ENCODE assay signal across 1 cellular context in genomic region chr22:28883917-28884753, GRCh38.
TF ChIP-seq lines count a peak whose summit lies in the region.

No MANE protein-coding gene starts in this region.

TF ChIP-seq in HepG2, 621 proteins besides CTCF, POLR2A, EP300 and RAD21 (continued from another document and continues in another):
- TF ChIP-seq CCDC6 (CRISPR knock-in tag; IDR thresholded peaks at IDR 0.05) (no peak), BCL6 (CRISPR knock-in tag; IDR thresholded peaks at IDR 0.05) (no peak), ZNF709 (CRISPR knock-in tag; IDR thresholded peaks at IDR 0.05) (no peak), SP140L (CRISPR knock-in tag; IDR thresholded peaks at IDR 0.05; ENCODE audit: borderline replicate concordance) (no peak), NFE2 (CRISPR knock-in tag; IDR thresholded peaks at IDR 0.05) (no peak), ZNF292 (CRISPR knock-in tag; IDR thresholded peaks at IDR 0.05; ENCODE audit: borderline replicate concordance, low read depth) (0 out of 2 replicates have a peak, but pooled peaks have one; percentile 18), ZFX (CRISPR knock-in tag; IDR thresholded peaks at IDR 0.05; ENCODE audit: low read depth) (peak; percentile 1; the same call in 1 of the 2 replicates), FIP1L1 (IDR thresholded peaks at IDR 0.05; ENCODE audit: borderline replicate concordance, insufficient read depth, low read depth, low read length) (no peak), SIN3A (IDR thresholded peaks at IDR 0.05; ENCODE audit: borderline replicate concordance, low read depth, low read length) (no peak; the same call in 1 of the 2 replicates), ZNF256 (CRISPR knock-in tag; conservative IDR thresholded peaks at IDR 0.05) (no peak), MXD4 (CRISPR knock-in tag; IDR thresholded peaks at IDR 0.05) (0 out of 2 replicates have a peak, but pooled peaks have one; percentile 41), ZNF414 (CRISPR knock-in tag; IDR thresholded peaks at IDR 0.05) (no peak), ZNF350 (CRISPR knock-in tag; IDR thresholded peaks at IDR 0.05; ENCODE audit: borderline replicate concordance, low read depth) (no peak), RAD51 (IDR thresholded peaks at IDR 0.05; ENCODE audit: borderline replicate concordance) (no peak), TEAD3 (CRISPR knock-in tag; optimal IDR thresholded peaks at IDR 0.05; ENCODE audit: borderline replicate concordance) (no peak), PTBP1 (IDR thresholded peaks at IDR 0.05; ENCODE audit: low read depth, low read length, poor library complexity, severe bottlenecking) (no peak), JDP2 (CRISPR knock-in tag; IDR thresholded peaks at IDR 0.05; ENCODE audit: borderline replicate concordance) (no peak), ZNF770 (CRISPR knock-in tag; IDR thresholded peaks at IDR 0.05) (no peak), MAF1 (CRISPR knock-in tag; IDR thresholded peaks at IDR 0.05; ENCODE audit: borderline replicate concordance) (no peak), ZNF784 (CRISPR knock-in tag; IDR thresholded peaks at IDR 0.05; ENCODE audit: borderline replicate concordance) (0 out of 2 replicates have a peak, but pooled peaks have one; percentile 52), NR2F6 (IDR thresholded peaks at IDR 0.05) (no peak), NR2F6 (CRISPR knock-in tag; IDR thresholded peaks at IDR 0.05) (no peak), ARID3A (IDR thresholded peaks at IDR 0.05; ENCODE audit: low read depth, low read length) (no peak), E2F5 (CRISPR knock-in tag; conservative IDR thresholded peaks at IDR 0.05) (no peak), GRHL1 (CRISPR knock-in tag; conservative IDR thresholded peaks at IDR 0.05) (no peak), ZNF749 (CRISPR knock-in tag; IDR thresholded peaks at IDR 0.05; ENCODE audit: borderline replicate concordance) (no peak), ATAD3A (CRISPR knock-in tag; IDR thresholded peaks at IDR 0.05) (no peak), ZSCAN9 (CRISPR knock-in tag; IDR thresholded peaks at IDR 0.05; ENCODE audit: borderline replicate concordance) (no peak), HDAC2 (CRISPR knock-in tag; IDR thresholded peaks at IDR 0.05) (no peak), ZNF614 (CRISPR knock-in tag; IDR thresholded peaks at IDR 0.05; ENCODE audit: borderline replicate concordance) (no peak), TIGD3 (CRISPR knock-in tag; IDR thresholded peaks at IDR 0.05; ENCODE audit: borderline replicate concordance) (no peak), NR2C2 (CRISPR knock-in tag; IDR thresholded peaks at IDR 0.05; ENCODE audit: borderline replicate concordance) (no peak), ZNF841 (CRISPR knock-in tag; IDR thresholded peaks at IDR 0.05; ENCODE audit: borderline replicate concordance) (no peak), TOE1 (CRISPR knock-in tag; IDR thresholded peaks at IDR 0.05) (no peak), FOXO4 (CRISPR knock-in tag; conservative IDR thresholded peaks at IDR 0.05) (no peak), MTA1 (CRISPR knock-in tag; IDR thresholded peaks at IDR 0.05; ENCODE audit: borderline replicate concordance) (no peak; the same call in 1 of the 2 replicates), ZNF10 (CRISPR knock-in tag; IDR thresholded peaks at IDR 0.05; ENCODE audit: borderline replicate concordance, low read depth) (no peak), ZBTB42 (CRISPR knock-in tag; IDR thresholded peaks at IDR 0.05) (no peak), RBFOX2 (IDR thresholded peaks at IDR 0.05; ENCODE audit: low read depth, low read length) (peak; percentile 83)
- TF ChIP-seq, protein P1, sequence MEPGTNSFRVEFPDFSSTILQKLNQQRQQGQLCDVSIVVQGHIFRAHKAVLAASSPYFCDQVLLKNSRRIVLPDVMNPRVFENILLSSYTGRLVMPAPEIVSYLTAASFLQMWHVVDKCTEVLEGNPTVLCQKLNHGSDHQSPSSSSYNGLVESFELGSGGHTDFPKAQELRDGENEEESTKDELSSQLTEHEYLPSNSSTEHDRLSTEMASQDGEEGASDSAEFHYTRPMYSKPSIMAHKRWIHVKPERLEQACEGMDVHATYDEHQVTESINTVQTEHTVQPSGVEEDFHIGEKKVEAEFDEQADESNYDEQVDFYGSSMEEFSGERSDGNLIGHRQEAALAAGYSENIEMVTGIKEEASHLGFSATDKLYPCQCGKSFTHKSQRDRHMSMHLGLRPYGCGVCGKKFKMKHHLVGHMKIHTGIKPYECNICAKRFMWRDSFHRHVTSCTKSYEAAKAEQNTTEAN (CRISPR knock-in tag; conservative IDR thresholded peaks at IDR 0.05) = no peak
- TF ChIP-seq, protein P2, sequence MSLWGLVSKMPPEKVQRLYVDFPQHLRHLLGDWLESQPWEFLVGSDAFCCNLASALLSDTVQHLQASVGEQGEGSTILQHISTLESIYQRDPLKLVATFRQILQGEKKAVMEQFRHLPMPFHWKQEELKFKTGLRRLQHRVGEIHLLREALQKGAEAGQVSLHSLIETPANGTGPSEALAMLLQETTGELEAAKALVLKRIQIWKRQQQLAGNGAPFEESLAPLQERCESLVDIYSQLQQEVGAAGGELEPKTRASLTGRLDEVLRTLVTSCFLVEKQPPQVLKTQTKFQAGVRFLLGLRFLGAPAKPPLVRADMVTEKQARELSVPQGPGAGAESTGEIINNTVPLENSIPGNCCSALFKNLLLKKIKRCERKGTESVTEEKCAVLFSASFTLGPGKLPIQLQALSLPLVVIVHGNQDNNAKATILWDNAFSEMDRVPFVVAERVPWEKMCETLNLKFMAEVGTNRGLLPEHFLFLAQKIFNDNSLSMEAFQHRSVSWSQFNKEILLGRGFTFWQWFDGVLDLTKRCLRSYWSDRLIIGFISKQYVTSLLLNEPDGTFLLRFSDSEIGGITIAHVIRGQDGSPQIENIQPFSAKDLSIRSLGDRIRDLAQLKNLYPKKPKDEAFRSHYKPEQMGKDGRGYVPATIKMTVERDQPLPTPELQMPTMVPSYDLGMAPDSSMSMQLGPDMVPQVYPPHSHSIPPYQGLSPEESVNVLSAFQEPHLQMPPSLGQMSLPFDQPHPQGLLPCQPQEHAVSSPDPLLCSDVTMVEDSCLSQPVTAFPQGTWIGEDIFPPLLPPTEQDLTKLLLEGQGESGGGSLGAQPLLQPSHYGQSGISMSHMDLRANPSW (CRISPR knock-in tag; IDR thresholded peaks at IDR 0.05; ENCODE audit: borderline replicate concordance) = no peak
- TF ChIP-seq, protein P3, sequence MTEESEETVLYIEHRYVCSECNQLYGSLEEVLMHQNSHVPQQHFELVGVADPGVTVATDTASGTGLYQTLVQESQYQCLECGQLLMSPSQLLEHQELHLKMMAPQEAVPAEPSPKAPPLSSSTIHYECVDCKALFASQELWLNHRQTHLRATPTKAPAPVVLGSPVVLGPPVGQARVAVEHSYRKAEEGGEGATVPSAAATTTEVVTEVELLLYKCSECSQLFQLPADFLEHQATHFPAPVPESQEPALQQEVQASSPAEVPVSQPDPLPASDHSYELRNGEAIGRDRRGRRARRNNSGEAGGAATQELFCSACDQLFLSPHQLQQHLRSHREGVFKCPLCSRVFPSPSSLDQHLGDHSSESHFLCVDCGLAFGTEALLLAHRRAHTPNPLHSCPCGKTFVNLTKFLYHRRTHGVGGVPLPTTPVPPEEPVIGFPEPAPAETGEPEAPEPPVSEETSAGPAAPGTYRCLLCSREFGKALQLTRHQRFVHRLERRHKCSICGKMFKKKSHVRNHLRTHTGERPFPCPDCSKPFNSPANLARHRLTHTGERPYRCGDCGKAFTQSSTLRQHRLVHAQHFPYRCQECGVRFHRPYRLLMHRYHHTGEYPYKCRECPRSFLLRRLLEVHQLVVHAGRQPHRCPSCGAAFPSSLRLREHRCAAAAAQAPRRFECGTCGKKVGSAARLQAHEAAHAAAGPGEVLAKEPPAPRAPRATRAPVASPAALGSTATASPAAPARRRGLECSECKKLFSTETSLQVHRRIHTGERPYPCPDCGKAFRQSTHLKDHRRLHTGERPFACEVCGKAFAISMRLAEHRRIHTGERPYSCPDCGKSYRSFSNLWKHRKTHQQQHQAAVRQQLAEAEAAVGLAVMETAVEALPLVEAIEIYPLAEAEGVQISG (CRISPR knock-in tag; IDR thresholded peaks at IDR 0.05) = peak; percentile 26; the same call in 1 of the 2 replicates
